In genomic region chr20:22929661-22930060, GRCh38 we compare ENCODE assay signal across 8 cellular contexts.
"Had no signal": no experiment of that assay in that cellular context is flagged by ENCODE, and none has a peak within 500 bp of the region (broad histone marks: within the 10 kb centered on the region; RNA-seq: fewer than 3 reads in every experiment).

No MANE protein-coding gene starts in this region.

- H3K27ac Mint-ChIP-seq: HFFc6 had no signal

- H3K4me1 ChIP-seq: HAP-1 had no signal

- H3K4me3 ChIP-seq: GM23248, HAP-1 had no signal

- H2AFZ ChIP-seq: GM23248 had no signal

- ATAC-seq: HCT116 had no signal

- H3K9me3 ChIP-seq: HAP-1 had no signal

- DNase-seq: GM23248, GOT3, H7, HFFc6, IMR-90 had no signal

- H3K27ac ChIP-seq: GM23248, HL-60 had no signal

- H3K9ac ChIP-seq: GM23248 had no signal

- H3K36me3 ChIP-seq: HAP-1 had no signal

- H3K4me3 Mint-ChIP-seq: HFFc6 had no signal
